29 cellular contexts compared by ENCODE assay signal in genomic region chr7:136969776-136970175, GRCh38.
"Had no signal": no experiment of that assay in that cellular context is flagged by ENCODE, and none has a peak within 500 bp of the region (broad histone marks: within the 10 kb centered on the region; RNA-seq: fewer than 3 reads in every experiment).

No MANE protein-coding gene starts in this region.

- ATAC-seq: activated CD4-positive, CD25-positive, alpha-beta regulatory T cell treated with anti-CD3 and anti-CD28 coated beads, Interleukin-2, amount 50 U/mL, for 24 hours; activated CD8-positive, alpha-beta memory T cell treated with anti-CD3 and anti-CD28 coated beads, Interleukin-2, amount 10 ng/mL, durations not matched to agents 7 days and 5 days; activated CD8-positive, alpha-beta T cell treated with anti-CD3 and anti-CD28 coated beads, Interleukin-2, amount 10 ng/mL, durations not matched to agents 7 days and 5 days; activated naive CD8-positive, alpha-beta T cell treated with anti-CD3 and anti-CD28 coated beads, Interleukin-2, amount 50 U/mL, for 24 hours; body of pancreas; effector memory CD8-positive, alpha-beta T cell; esophagus mucosa; T-helper 17 cell had no signal

- H3K9me3 ChIP-seq: adrenal gland, body of pancreas had no signal

- H3K27ac ChIP-seq: adrenal gland, body of pancreas, coronary artery, dorsolateral prefrontal cortex, WERI-Rb-1 had no signal

- FAIRE-seq: frontal cortex had no signal

- H3K4me3 ChIP-seq: adrenal gland, body of pancreas, coronary artery, dorsolateral prefrontal cortex had no signal

- H3K4me1 ChIP-seq: adrenal gland, body of pancreas had no signal

- H3K27me3 ChIP-seq: adrenal gland, body of pancreas, dorsolateral prefrontal cortex had no signal

- H3K36me3 ChIP-seq: adrenal gland, WERI-Rb-1 had no signal

- DNase-seq: activated B cell treated with CpG ODN at 0.5 μM for 24 hours; activated CD4-positive, alpha-beta memory T cell treated with anti-CD3 and anti-CD28 coated beads for 36 hours; activated CD4-positive, alpha-beta T cell treated with anti-CD3 and anti-CD28 coated beads for 48 hours; activated CD4-positive, alpha-beta T cell treated with anti-CD3 and anti-CD28 coated beads, Interleukin-2, amount 50 U/mL, for 1 hour; activated CD8-positive, alpha-beta memory T cell treated with anti-CD3 and anti-CD28 coated beads, Interleukin-2, amount 10 ng/mL, durations not matched to agents 7 days and 5 days; activated CD8-positive, alpha-beta memory T cell treated with anti-CD3 and anti-CD28 coated beads, Interleukin-2, amount 50 U/mL, for 4 hours; activated CD8-positive, alpha-beta T cell treated with anti-CD3 and anti-CD28 coated beads, Interleukin-2, amount 10 ng/mL, durations not matched to agents 7 days and 5 days; activated effector memory CD4-positive, alpha-beta T cell treated with anti-CD3 and anti-CD28 coated beads, Interleukin-2, amount 50 U/mL, for 16 hours; activated naive CD4-positive, alpha-beta T cell treated with anti-CD3 and anti-CD28 coated beads for 36 hours; activated naive CD8-positive, alpha-beta T cell treated with anti-CD3 and anti-CD28 coated beads for 36 hours; activated naive CD8-positive, alpha-beta T cell treated with anti-CD3 and anti-CD28 coated beads, Interleukin-2, amount 50 U/mL, for 24 hours; activated T-cell treated with anti-CD3 and anti-CD28 coated beads, Interleukin-2, amount 50 U/mL, for 1 hour; activated T-cell treated with anti-CD3 and anti-CD28 coated beads, Interleukin-2, amount 50 U/mL, for 48 hours; adrenal gland; amygdala; aorta; body of pancreas; dorsolateral prefrontal cortex; effector memory CD8-positive, alpha-beta T cell; foreskin fibroblast; head of caudate nucleus; T-helper 1 cell; T-helper 17 cell; T1000; WERI-Rb-1 had no signal
